1 cellular context compared by ENCODE assay signal in the genomic region with DNA sequence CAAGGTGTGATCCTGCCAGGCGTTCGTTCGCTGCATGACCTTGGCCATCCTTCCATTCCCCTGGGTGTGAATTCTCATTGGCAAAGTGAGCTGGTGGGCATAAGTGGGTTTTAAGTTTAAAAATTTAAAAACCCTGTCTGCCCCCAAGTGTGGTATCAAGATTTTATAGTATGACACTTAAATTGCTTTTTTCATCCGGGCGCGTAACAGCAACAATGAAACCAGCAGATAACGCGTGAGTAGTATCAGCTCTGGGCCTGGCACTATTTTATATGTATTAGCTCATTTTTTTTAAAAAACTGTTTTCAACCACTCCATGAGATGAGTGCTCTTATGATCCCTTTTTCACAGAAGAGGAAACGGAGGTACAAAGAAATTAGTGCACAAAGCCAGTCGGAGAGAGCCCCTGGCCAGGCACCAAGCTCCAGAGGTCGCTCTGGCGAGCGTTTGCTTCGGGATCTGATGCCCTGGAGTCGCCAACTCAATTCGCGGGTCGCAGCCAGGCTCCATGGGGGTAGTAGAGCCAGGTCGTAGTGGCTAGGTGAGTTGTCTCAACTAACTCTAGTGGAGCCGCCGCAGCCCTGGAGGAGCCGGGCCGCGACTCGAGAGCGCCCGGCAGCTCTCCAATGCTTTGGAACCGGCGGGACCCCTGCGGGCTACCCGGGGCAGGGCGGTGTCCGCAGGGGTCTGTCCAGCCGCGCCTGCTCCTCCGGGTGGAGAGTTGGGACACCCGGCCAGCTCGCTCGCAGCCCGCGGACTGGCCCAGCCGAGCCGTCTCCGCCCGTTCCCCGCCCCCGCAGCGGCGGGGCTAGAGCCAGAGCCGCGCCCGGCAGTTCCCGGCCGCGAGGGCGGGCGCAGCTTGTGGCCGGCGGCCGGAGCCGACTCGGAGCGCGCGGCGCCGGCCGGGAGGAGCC.
A peak's percentile ranks its signal among the peaks of the same experiment; 100 is the strongest.
TF ChIP-seq lines count a peak whose summit lies in the region.

A gene with protein sequence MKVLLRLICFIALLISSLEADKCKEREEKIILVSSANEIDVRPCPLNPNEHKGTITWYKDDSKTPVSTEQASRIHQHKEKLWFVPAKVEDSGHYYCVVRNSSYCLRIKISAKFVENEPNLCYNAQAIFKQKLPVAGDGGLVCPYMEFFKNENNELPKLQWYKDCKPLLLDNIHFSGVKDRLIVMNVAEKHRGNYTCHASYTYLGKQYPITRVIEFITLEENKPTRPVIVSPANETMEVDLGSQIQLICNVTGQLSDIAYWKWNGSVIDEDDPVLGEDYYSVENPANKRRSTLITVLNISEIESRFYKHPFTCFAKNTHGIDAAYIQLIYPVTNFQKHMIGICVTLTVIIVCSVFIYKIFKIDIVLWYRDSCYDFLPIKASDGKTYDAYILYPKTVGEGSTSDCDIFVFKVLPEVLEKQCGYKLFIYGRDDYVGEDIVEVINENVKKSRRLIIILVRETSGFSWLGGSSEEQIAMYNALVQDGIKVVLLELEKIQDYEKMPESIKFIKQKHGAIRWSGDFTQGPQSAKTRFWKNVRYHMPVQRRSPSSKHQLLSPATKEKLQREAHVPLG (plus strand): TSS at position 832 of the 914 bp plus-strand sequence. CDS start 14,979 bp downstream, outside the sequence.

TF ChIP-seq in HepG2, 621 proteins besides CTCF, POLR2A, EP300 and RAD21 (continued from another document and continues in another):
- TF ChIP-seq, protein P1, sequence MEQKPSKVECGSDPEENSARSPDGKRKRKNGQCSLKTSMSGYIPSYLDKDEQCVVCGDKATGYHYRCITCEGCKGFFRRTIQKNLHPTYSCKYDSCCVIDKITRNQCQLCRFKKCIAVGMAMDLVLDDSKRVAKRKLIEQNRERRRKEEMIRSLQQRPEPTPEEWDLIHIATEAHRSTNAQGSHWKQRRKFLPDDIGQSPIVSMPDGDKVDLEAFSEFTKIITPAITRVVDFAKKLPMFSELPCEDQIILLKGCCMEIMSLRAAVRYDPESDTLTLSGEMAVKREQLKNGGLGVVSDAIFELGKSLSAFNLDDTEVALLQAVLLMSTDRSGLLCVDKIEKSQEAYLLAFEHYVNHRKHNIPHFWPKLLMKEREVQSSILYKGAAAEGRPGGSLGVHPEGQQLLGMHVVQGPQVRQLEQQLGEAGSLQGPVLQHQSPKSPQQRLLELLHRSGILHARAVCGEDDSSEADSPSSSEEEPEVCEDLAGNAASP (CRISPR knock-in tag; IDR thresholded peaks at IDR 0.05; ENCODE audit: borderline replicate concordance) = no peak
- TF ChIP-seq, protein P2, sequence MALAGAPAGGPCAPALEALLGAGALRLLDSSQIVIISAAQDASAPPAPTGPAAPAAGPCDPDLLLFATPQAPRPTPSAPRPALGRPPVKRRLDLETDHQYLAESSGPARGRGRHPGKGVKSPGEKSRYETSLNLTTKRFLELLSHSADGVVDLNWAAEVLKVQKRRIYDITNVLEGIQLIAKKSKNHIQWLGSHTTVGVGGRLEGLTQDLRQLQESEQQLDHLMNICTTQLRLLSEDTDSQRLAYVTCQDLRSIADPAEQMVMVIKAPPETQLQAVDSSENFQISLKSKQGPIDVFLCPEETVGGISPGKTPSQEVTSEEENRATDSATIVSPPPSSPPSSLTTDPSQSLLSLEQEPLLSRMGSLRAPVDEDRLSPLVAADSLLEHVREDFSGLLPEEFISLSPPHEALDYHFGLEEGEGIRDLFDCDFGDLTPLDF (CRISPR knock-in tag; IDR thresholded peaks at IDR 0.05) = peak; percentile 64; the same call in 1 of the 2 replicates
- TF ChIP-seq MEIS2 (CRISPR knock-in tag; IDR thresholded peaks at IDR 0.05) (peak; percentile 64), POLR2G (IDR thresholded peaks at IDR 0.05; ENCODE audit: low read depth, low read length) (peak; percentile 87), ZNF776 (CRISPR knock-in tag; IDR thresholded peaks at IDR 0.05) (peak; percentile 78; the same call in 1 of the 2 replicates), CBFB (CRISPR knock-in tag; IDR thresholded peaks at IDR 0.05) (peak; percentile 13; the same call in 1 of the 2 replicates), PLRG1 (conservative IDR thresholded peaks at IDR 0.05) (no peak), MIER3 (CRISPR knock-in tag; IDR thresholded peaks at IDR 0.05; ENCODE audit: borderline replicate concordance) (no peak), RXRB (CRISPR knock-in tag; IDR thresholded peaks at IDR 0.05; ENCODE audit: borderline replicate concordance) (no peak), KLF9 (CRISPR knock-in tag; IDR thresholded peaks at IDR 0.05; ENCODE audit: low read depth) (no peak), KDM1A (CRISPR knock-in tag; IDR thresholded peaks at IDR 0.05) (no peak), ATF7-NPFF (CRISPR knock-in tag; IDR thresholded peaks at IDR 0.05; ENCODE audit: low read depth) (peak; percentile 90), BRD4 (CRISPR knock-in tag; IDR thresholded peaks at IDR 0.05) (peak; percentile 32; the same call in 1 of the 2 replicates), PHF8 (CRISPR knock-in tag; IDR thresholded peaks at IDR 0.05) (peak; percentile 63), TCF7L2 (IDR thresholded peaks at IDR 0.05; ENCODE audit: low read depth, low read length) (no peak), TEAD3 (CRISPR knock-in tag; optimal IDR thresholded peaks at IDR 0.05; ENCODE audit: borderline replicate concordance) (peak; percentile 5), NONO (IDR thresholded peaks at IDR 0.05) (no peak), NONO (CRISPR knock-in tag; conservative IDR thresholded peaks at IDR 0.05) (0 out of 2 replicates have a peak, but pooled peaks have one; percentile 1), MAZ (IDR thresholded peaks at IDR 0.05; ENCODE audit: borderline replicate concordance, low read depth, low read length) (no peak), MAZ (CRISPR knock-in tag; IDR thresholded peaks at IDR 0.05; ENCODE audit: low read depth) (peak; percentile 5; the same call in 1 of the 2 replicates), ERF (CRISPR knock-in tag; IDR thresholded peaks at IDR 0.05) (peak; percentile 39; the same call in 1 of the 2 replicates), IRF2 (CRISPR knock-in tag; IDR thresholded peaks at IDR 0.05) (0 out of 2 replicates have a peak, but pooled peaks have one; percentile 7), ZNF335 (CRISPR knock-in tag; IDR thresholded peaks at IDR 0.05) (no peak), ZNF556 (CRISPR knock-in tag; IDR thresholded peaks at IDR 0.05; ENCODE audit: borderline replicate concordance) (0 out of 2 replicates have a peak, but pooled peaks have one; percentile 20), NCOA2 (CRISPR knock-in tag; IDR thresholded peaks at IDR 0.05) (0 out of 2 replicates have a peak, but pooled peaks have one; percentile 11), AGO2 (optimal IDR thresholded peaks at IDR 0.05; ENCODE audit: low read depth, low read length) (peak; percentile 96)
- TF ChIP-seq, protein P3, sequence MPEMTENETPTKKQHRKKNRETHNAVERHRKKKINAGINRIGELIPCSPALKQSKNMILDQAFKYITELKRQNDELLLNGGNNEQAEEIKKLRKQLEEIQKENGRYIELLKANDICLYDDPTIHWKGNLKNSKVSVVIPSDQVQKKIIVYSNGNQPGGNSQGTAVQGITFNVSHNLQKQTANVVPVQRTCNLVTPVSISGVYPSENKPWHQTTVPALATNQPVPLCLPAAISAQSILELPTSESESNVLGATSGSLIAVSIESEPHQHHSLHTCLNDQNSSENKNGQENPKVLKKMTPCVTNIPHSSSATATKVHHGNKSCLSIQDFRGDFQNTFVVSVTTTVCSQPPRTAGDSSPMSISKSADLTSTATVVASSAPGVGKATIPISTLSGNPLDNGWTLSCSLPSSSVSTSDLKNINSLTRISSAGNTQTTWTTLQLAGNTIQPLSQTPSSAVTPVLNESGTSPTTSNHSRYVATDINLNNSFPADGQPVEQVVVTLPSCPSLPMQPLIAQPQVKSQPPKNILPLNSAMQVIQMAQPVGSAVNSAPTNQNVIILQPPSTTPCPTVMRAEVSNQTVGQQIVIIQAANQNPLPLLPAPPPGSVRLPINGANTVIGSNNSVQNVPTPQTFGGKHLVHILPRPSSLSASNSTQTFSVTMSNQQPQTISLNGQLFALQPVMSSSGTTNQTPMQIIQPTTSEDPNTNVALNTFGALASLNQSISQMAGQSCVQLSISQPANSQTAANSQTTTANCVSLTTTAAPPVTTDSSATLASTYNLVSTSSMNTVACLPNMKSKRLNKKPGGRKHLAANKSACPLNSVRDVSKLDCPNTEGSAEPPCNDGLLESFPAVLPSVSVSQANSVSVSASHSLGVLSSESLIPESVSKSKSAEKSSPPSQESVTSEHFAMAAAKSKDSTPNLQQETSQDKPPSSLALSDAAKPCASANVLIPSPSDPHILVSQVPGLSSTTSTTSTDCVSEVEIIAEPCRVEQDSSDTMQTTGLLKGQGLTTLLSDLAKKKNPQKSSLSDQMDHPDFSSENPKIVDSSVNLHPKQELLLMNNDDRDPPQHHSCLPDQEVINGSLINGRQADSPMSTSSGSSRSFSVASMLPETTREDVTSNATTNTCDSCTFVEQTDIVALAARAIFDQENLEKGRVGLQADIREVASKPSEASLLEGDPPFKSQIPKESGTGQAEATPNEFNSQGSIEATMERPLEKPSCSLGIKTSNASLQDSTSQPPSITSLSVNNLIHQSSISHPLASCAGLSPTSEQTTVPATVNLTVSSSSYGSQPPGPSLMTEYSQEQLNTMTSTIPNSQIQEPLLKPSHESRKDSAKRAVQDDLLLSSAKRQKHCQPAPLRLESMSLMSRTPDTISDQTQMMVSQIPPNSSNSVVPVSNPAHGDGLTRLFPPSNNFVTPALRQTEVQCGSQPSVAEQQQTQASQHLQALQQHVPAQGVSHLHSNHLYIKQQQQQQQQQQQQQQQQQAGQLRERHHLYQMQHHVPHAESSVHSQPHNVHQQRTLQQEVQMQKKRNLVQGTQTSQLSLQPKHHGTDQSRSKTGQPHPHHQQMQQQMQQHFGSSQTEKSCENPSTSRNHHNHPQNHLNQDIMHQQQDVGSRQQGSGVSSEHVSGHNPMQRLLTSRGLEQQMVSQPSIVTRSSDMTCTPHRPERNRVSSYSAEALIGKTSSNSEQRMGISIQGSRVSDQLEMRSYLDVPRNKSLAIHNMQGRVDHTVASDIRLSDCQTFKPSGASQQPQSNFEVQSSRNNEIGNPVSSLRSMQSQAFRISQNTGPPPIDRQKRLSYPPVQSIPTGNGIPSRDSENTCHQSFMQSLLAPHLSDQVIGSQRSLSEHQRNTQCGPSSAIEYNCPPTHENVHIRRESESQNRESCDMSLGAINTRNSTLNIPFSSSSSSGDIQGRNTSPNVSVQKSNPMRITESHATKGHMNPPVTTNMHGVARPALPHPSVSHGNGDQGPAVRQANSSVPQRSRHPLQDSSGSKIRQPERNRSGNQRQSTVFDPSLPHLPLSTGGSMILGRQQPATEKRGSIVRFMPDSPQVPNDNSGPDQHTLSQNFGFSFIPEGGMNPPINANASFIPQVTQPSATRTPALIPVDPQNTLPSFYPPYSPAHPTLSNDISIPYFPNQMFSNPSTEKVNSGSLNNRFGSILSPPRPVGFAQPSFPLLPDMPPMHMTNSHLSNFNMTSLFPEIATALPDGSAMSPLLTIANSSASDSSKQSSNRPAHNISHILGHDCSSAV (CRISPR knock-in tag; IDR thresholded peaks at IDR 0.05; ENCODE audit: borderline replicate concordance) = 0 out of 2 replicates have a peak, but pooled peaks have one; percentile 56
- TF ChIP-seq, protein P4, sequence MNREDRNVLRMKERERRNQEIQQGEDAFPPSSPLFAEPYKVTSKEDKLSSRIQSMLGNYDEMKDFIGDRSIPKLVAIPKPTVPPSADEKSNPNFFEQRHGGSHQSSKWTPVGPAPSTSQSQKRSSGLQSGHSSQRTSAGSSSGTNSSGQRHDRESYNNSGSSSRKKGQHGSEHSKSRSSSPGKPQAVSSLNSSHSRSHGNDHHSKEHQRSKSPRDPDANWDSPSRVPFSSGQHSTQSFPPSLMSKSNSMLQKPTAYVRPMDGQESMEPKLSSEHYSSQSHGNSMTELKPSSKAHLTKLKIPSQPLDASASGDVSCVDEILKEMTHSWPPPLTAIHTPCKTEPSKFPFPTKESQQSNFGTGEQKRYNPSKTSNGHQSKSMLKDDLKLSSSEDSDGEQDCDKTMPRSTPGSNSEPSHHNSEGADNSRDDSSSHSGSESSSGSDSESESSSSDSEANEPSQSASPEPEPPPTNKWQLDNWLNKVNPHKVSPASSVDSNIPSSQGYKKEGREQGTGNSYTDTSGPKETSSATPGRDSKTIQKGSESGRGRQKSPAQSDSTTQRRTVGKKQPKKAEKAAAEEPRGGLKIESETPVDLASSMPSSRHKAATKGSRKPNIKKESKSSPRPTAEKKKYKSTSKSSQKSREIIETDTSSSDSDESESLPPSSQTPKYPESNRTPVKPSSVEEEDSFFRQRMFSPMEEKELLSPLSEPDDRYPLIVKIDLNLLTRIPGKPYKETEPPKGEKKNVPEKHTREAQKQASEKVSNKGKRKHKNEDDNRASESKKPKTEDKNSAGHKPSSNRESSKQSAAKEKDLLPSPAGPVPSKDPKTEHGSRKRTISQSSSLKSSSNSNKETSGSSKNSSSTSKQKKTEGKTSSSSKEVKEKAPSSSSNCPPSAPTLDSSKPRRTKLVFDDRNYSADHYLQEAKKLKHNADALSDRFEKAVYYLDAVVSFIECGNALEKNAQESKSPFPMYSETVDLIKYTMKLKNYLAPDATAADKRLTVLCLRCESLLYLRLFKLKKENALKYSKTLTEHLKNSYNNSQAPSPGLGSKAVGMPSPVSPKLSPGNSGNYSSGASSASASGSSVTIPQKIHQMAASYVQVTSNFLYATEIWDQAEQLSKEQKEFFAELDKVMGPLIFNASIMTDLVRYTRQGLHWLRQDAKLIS (CRISPR knock-in tag; IDR thresholded peaks at IDR 0.05) = 0 out of 2 replicates have a peak, but pooled peaks have one; percentile 17
- TF ChIP-seq, protein P5, sequence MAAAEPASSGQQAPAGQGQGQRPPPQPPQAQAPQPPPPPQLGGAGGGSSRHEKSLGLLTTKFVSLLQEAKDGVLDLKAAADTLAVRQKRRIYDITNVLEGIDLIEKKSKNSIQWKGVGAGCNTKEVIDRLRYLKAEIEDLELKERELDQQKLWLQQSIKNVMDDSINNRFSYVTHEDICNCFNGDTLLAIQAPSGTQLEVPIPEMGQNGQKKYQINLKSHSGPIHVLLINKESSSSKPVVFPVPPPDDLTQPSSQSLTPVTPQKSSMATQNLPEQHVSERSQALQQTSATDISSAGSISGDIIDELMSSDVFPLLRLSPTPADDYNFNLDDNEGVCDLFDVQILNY (CRISPR knock-in tag; conservative IDR thresholded peaks at IDR 0.05) = no peak
- TF ChIP-seq, protein P6, sequence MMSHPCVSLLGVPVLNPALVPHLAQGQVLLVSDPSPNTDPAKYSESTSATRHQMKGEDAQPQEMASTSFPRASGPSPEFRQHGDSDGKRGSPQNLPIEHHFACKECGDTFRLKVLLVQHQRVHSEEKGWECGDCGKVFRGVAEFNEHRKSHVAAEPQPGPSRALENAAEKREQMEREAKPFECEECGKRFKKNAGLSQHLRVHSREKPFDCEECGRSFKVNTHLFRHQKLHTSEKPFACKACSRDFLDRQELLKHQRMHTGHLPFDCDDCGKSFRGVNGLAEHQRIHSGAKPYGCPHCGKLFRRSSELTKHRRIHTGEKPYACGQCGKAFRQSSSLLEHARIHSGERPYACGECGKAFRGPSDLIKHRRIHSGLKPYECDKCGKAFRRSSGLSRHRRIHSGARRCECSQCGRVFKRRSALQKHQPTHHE (CRISPR knock-in tag; IDR thresholded peaks at IDR 0.05; ENCODE audit: borderline replicate concordance) = peak; percentile 45; the same call in 1 of the 2 replicates
- TF ChIP-seq, protein P7, sequence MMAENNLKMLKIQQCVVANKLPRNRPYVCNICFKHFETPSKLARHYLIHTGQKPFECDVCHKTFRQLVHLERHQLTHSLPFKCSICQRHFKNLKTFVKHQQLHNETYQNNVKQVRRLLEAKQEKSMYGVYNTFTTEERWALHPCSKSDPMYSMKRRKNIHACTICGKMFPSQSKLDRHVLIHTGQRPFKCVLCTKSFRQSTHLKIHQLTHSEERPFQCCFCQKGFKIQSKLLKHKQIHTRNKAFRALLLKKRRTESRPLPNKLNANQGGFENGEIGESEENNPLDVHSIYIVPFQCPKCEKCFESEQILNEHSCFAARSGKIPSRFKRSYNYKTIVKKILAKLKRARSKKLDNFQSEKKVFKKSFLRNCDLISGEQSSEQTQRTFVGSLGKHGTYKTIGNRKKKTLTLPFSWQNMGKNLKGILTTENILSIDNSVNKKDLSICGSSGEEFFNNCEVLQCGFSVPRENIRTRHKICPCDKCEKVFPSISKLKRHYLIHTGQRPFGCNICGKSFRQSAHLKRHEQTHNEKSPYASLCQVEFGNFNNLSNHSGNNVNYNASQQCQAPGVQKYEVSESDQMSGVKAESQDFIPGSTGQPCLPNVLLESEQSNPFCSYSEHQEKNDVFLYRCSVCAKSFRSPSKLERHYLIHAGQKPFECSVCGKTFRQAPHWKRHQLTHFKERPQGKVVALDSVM (CRISPR knock-in tag; IDR thresholded peaks at IDR 0.05) = peak; percentile 53
